Comparison of ENCODE assay signal across 1 cellular context in the genomic region with DNA sequence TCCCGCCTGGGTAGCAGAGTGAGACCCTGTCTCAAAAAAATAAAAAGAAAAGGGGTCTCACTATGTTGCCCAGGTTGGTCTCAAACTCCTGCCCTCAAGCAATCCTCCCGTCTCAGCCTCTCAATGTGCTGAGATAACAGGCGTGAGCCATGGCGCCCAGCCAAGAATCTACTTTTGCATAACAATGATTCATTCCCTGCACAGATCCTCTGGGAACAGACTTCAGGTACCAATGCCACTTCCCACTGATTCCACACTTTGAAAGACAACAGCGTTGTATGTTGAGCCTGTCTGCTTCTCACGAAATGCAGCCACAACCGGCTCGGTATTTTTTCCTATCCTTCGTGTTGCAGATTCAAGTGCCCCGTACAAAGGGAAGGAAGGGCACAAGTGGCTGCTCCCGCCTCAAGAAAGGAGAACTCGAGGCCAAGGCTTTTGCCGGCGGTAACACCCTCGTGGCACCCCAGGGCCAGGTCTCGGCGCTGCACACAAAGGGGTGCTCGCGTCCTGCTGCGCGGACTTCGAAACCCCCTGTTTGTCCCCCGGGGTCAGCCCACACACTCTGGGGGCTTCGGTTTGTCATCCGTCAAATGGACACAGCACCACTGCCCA.
A peak's percentile ranks its signal among the peaks of the same experiment; 100 is the strongest.
TF ChIP-seq lines count a peak whose summit lies in the region.

No MANE protein-coding gene starts in this region.

TF ChIP-seq in K562, 482 proteins besides CTCF, POLR2A, EP300 and RAD21 (continued from another document and continues in another):
- TF ChIP-seq, protein P1, sequence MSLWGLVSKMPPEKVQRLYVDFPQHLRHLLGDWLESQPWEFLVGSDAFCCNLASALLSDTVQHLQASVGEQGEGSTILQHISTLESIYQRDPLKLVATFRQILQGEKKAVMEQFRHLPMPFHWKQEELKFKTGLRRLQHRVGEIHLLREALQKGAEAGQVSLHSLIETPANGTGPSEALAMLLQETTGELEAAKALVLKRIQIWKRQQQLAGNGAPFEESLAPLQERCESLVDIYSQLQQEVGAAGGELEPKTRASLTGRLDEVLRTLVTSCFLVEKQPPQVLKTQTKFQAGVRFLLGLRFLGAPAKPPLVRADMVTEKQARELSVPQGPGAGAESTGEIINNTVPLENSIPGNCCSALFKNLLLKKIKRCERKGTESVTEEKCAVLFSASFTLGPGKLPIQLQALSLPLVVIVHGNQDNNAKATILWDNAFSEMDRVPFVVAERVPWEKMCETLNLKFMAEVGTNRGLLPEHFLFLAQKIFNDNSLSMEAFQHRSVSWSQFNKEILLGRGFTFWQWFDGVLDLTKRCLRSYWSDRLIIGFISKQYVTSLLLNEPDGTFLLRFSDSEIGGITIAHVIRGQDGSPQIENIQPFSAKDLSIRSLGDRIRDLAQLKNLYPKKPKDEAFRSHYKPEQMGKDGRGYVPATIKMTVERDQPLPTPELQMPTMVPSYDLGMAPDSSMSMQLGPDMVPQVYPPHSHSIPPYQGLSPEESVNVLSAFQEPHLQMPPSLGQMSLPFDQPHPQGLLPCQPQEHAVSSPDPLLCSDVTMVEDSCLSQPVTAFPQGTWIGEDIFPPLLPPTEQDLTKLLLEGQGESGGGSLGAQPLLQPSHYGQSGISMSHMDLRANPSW (CRISPR knock-in tag; IDR thresholded peaks at IDR 0.05) = no peak
- TF ChIP-seq THRAP3 (IDR thresholded peaks at IDR 0.05; ENCODE audit: borderline replicate concordance) (no peak), POLR2B (IDR thresholded peaks at IDR 0.05; ENCODE audit: low read depth, partially characterized antibody) (no peak), HMGN3 (IDR thresholded peaks at IDR 0.05; ENCODE audit: borderline replicate concordance, extremely low read depth, insufficient read length, low read depth, low read length) (no peak), MYC (IDR thresholded peaks at IDR 0.05; ENCODE audit: low read depth, low read length) (no peak; the same call in 1 of the 2 replicates), MYC (CRISPR knock-in tag; IDR thresholded peaks at IDR 0.05; ENCODE audit: borderline replicate concordance, low read depth) (no peak), FOXJ3 (CRISPR knock-in tag; IDR thresholded peaks at IDR 0.05) (no peak), ARID1B (IDR thresholded peaks at IDR 0.05) (peak; percentile 43; the same call in 1 of the 2 replicates), FOSL1 (tag; conservative IDR thresholded peaks at IDR 0.05) (peak; percentile 64), BRF1 (IDR thresholded peaks at IDR 0.05; ENCODE audit: borderline replicate concordance, extremely low read depth, insufficient read length) (no peak), FUS (optimal IDR thresholded peaks at IDR 0.05; ENCODE audit: low read depth, low read length) (no peak), HEY1 (CRISPR knock-in tag; IDR thresholded peaks at IDR 0.05; ENCODE audit: borderline replicate concordance) (no peak), ZNF239 (CRISPR knock-in tag; IDR thresholded peaks at IDR 0.05) (no peak), STAT5B (CRISPR knock-in tag; IDR thresholded peaks at IDR 0.05) (no peak), CXXC5 (CRISPR knock-in tag; IDR thresholded peaks at IDR 0.05) (peak; percentile 56), GABPA (tag; conservative IDR thresholded peaks at IDR 0.05; ENCODE audit: low read depth) (no peak), NR3C1 (CRISPR knock-in tag; IDR thresholded peaks at IDR 0.05) (no peak), ZNF134 (CRISPR knock-in tag; conservative IDR thresholded peaks at IDR 0.05) (no peak), CCAR2 (IDR thresholded peaks at IDR 0.05; ENCODE audit: low read depth, low read length) (no peak), ZNF586 (CRISPR knock-in tag; conservative IDR thresholded peaks at IDR 0.05) (no peak), ZNF507 (tag; conservative IDR thresholded peaks at IDR 0.05) (no peak), NUFIP1 (IDR thresholded peaks at IDR 0.05; ENCODE audit: partially characterized antibody) (no peak), FOXA3 (CRISPR knock-in tag; conservative IDR thresholded peaks at IDR 0.05 in 1 of 2, IDR thresholded peaks at IDR 0.05 in 1 of 2) (no peak), FOXM1 (IDR thresholded peaks at IDR 0.05; ENCODE audit: low read depth) (no peak), FOXM1 (CRISPR knock-in tag; IDR thresholded peaks at IDR 0.05; ENCODE audit: low read depth) (no peak; the same call in 1 of the 2 replicates), ZKSCAN1 (IDR thresholded peaks at IDR 0.05; ENCODE audit: low read depth, low read length) (no peak), PHTF2 (CRISPR knock-in tag; IDR thresholded peaks at IDR 0.05) (no peak), ADNP (tag; IDR thresholded peaks at IDR 0.05) (peak; percentile 81), SP1 (CRISPR knock-in tag; IDR thresholded peaks at IDR 0.05) (peak; percentile 43), LEF1 (IDR thresholded peaks at IDR 0.05) (no peak), CCNT2 (IDR thresholded peaks at IDR 0.05; ENCODE audit: borderline replicate concordance, extremely low read depth, insufficient read length, low read depth, low read length) (no peak), NELFE (IDR thresholded peaks at IDR 0.05; ENCODE audit: insufficient read depth, insufficient read length) (no peak), CBX3 (IDR thresholded peaks at IDR 0.05; ENCODE audit: borderline replicate concordance in 1 of 2, low read length in 2 of 2) (peak in 1 of 2 experiments; percentile 60; a peak in 1 of 3 replicates)
- TF ChIP-seq, protein P2, sequence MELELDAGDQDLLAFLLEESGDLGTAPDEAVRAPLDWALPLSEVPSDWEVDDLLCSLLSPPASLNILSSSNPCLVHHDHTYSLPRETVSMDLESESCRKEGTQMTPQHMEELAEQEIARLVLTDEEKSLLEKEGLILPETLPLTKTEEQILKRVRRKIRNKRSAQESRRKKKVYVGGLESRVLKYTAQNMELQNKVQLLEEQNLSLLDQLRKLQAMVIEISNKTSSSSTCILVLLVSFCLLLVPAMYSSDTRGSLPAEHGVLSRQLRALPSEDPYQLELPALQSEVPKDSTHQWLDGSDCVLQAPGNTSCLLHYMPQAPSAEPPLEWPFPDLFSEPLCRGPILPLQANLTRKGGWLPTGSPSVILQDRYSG (tag; conservative IDR thresholded peaks at IDR 0.05; ENCODE audit: low read depth) = 0 out of 2 replicates have a peak, but pooled peaks have one; percentile 20
- TF ChIP-seq, protein P3, sequence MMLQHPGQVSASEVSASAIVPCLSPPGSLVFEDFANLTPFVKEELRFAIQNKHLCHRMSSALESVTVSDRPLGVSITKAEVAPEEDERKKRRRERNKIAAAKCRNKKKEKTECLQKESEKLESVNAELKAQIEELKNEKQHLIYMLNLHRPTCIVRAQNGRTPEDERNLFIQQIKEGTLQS (IDR thresholded peaks at IDR 0.05) = peak; percentile 41; the same call in 1 of the 2 replicates
- TF ChIP-seq, protein P3 (CRISPR knock-in tag; conservative IDR thresholded peaks at IDR 0.05) = no peak; the same call in 1 of the 2 replicates
- TF ChIP-seq, protein P4, sequence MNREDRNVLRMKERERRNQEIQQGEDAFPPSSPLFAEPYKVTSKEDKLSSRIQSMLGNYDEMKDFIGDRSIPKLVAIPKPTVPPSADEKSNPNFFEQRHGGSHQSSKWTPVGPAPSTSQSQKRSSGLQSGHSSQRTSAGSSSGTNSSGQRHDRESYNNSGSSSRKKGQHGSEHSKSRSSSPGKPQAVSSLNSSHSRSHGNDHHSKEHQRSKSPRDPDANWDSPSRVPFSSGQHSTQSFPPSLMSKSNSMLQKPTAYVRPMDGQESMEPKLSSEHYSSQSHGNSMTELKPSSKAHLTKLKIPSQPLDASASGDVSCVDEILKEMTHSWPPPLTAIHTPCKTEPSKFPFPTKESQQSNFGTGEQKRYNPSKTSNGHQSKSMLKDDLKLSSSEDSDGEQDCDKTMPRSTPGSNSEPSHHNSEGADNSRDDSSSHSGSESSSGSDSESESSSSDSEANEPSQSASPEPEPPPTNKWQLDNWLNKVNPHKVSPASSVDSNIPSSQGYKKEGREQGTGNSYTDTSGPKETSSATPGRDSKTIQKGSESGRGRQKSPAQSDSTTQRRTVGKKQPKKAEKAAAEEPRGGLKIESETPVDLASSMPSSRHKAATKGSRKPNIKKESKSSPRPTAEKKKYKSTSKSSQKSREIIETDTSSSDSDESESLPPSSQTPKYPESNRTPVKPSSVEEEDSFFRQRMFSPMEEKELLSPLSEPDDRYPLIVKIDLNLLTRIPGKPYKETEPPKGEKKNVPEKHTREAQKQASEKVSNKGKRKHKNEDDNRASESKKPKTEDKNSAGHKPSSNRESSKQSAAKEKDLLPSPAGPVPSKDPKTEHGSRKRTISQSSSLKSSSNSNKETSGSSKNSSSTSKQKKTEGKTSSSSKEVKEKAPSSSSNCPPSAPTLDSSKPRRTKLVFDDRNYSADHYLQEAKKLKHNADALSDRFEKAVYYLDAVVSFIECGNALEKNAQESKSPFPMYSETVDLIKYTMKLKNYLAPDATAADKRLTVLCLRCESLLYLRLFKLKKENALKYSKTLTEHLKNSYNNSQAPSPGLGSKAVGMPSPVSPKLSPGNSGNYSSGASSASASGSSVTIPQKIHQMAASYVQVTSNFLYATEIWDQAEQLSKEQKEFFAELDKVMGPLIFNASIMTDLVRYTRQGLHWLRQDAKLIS (CRISPR knock-in tag; IDR thresholded peaks at IDR 0.05) = peak; percentile 11; the same call in 1 of the 2 replicates
- TF ChIP-seq, protein P5, sequence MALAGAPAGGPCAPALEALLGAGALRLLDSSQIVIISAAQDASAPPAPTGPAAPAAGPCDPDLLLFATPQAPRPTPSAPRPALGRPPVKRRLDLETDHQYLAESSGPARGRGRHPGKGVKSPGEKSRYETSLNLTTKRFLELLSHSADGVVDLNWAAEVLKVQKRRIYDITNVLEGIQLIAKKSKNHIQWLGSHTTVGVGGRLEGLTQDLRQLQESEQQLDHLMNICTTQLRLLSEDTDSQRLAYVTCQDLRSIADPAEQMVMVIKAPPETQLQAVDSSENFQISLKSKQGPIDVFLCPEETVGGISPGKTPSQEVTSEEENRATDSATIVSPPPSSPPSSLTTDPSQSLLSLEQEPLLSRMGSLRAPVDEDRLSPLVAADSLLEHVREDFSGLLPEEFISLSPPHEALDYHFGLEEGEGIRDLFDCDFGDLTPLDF (CRISPR knock-in tag; IDR thresholded peaks at IDR 0.05) = peak; percentile 72; the same call in 1 of the 2 replicates
- TF ChIP-seq, protein P6, sequence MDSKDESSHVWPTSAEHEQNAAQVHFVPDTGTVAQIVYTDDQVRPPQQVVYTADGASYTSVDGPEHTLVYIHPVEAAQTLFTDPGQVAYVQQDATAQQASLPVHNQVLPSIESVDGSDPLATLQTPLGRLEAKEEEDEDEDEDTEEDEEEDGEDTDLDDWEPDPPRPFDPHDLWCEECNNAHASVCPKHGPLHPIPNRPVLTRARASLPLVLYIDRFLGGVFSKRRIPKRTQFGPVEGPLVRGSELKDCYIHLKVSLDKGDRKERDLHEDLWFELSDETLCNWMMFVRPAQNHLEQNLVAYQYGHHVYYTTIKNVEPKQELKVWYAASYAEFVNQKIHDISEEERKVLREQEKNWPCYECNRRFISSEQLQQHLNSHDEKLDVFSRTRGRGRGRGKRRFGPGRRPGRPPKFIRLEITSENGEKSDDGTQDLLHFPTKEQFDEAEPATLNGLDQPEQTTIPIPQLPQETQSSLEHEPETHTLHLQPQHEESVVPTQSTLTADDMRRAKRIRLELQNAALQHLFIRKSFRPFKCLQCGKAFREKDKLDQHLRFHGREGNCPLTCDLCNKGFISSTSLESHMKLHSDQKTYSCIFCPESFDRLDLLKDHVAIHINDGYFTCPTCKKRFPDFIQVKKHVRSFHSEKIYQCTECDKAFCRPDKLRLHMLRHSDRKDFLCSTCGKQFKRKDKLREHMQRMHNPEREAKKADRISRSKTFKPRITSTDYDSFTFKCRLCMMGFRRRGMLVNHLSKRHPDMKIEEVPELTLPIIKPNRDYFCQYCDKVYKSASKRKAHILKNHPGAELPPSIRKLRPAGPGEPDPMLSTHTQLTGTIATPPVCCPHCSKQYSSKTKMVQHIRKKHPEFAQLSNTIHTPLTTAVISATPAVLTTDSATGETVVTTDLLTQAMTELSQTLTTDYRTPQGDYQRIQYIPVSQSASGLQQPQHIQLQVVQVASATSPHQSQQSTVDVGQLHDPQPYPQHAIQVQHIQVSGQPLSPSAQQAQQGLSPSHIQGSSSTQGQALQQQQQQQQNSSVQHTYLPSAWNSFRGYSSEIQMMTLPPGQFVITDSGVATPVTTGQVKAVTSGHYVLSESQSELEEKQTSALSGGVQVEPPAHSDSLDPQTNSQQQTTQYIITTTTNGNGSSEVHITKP (IDR thresholded peaks at IDR 0.05; ENCODE audit: partially characterized antibody) = peak; percentile 38
- TF ChIP-seq, protein P7, sequence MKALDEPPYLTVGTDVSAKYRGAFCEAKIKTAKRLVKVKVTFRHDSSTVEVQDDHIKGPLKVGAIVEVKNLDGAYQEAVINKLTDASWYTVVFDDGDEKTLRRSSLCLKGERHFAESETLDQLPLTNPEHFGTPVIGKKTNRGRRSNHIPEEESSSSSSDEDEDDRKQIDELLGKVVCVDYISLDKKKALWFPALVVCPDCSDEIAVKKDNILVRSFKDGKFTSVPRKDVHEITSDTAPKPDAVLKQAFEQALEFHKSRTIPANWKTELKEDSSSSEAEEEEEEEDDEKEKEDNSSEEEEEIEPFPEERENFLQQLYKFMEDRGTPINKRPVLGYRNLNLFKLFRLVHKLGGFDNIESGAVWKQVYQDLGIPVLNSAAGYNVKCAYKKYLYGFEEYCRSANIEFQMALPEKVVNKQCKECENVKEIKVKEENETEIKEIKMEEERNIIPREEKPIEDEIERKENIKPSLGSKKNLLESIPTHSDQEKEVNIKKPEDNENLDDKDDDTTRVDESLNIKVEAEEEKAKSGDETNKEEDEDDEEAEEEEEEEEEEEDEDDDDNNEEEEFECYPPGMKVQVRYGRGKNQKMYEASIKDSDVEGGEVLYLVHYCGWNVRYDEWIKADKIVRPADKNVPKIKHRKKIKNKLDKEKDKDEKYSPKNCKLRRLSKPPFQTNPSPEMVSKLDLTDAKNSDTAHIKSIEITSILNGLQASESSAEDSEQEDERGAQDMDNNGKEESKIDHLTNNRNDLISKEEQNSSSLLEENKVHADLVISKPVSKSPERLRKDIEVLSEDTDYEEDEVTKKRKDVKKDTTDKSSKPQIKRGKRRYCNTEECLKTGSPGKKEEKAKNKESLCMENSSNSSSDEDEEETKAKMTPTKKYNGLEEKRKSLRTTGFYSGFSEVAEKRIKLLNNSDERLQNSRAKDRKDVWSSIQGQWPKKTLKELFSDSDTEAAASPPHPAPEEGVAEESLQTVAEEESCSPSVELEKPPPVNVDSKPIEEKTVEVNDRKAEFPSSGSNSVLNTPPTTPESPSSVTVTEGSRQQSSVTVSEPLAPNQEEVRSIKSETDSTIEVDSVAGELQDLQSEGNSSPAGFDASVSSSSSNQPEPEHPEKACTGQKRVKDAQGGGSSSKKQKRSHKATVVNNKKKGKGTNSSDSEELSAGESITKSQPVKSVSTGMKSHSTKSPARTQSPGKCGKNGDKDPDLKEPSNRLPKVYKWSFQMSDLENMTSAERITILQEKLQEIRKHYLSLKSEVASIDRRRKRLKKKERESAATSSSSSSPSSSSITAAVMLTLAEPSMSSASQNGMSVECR (CRISPR knock-in tag; IDR thresholded peaks at IDR 0.05) = peak; percentile 18; the same call in 1 of the 2 replicates
- TF ChIP-seq, protein P8, sequence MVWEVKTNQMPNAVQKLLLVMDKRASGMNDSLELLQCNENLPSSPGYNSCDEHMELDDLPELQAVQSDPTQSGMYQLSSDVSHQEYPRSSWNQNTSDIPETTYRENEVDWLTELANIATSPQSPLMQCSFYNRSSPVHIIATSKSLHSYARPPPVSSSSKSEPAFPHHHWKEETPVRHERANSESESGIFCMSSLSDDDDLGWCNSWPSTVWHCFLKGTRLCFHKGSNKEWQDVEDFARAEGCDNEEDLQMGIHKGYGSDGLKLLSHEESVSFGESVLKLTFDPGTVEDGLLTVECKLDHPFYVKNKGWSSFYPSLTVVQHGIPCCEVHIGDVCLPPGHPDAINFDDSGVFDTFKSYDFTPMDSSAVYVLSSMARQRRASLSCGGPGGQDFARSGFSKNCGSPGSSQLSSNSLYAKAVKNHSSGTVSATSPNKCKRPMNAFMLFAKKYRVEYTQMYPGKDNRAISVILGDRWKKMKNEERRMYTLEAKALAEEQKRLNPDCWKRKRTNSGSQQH (CRISPR knock-in tag; IDR thresholded peaks at IDR 0.05) = no peak
